Comparison of ENCODE assay signal across 8 cellular contexts in genomic region chr3:4351164-4351855, GRCh38.
DNase-seq lines count a peak whose midpoint lies in the region; ATAC-seq and FAIRE-seq lines count a peak whose summit lies in the region.

No MANE protein-coding gene starts in this region.

- ATAC-seq in GM21576 (IDR thresholded peaks at IDR 0.05; ENCODE audit: unreplicated experiment), result peak; percentile 34

- no peak for FAIRE-seq in RCC 7860 (lab: Jason Lieb, UNC)

- H3K9ac ChIP-seq in rectal smooth muscle tissue (ENCODE audit: low read length), result no peak overlapping the region

- peaks cover 5% of the 10 kb centered on the region for H3K4me1 ChIP-seq in rectal smooth muscle tissue (ENCODE audit: control insufficient read depth, insufficient read depth, low read length)

- H3K4me3 ChIP-seq in rectal smooth muscle tissue (ENCODE audit: low read length), result peak overlapping the region; percentile 37

- DNase-seq in Ammon's horn (ENCODE audit: low spot score) (peak; percentile 16), RCC 7860 (ENCODE audit: low spot score) (peak; percentile 41), caudate nucleus (lab: John Stamatoyannopoulos, UW) (peak in 1 of 61 donors; percentile 2), amniotic stem cell (lab: John Stamatoyannopoulos, UW) (no peak), NCI-H2029 treated with DMSO at 0.1 percent for 48 hours (lab: John Stamatoyannopoulos, UW) (no peak), NCI-H2196 treated with DMSO at 0.1 percent for 48 hours (lab: John Stamatoyannopoulos, UW; ENCODE audit: unreplicated experiment) (no peak)

- H3K36me3 ChIP-seq in rectal smooth muscle tissue (ENCODE audit: control insufficient read depth, insufficient read depth, low read length), result no peaks in the 10 kb centered on the region

- H3K27me3 ChIP-seq in rectal smooth muscle tissue (ENCODE audit: control insufficient read depth, insufficient read depth, low read length), result no peaks in the 10 kb centered on the region

- peak overlapping the region; percentile 13 for H3K27ac ChIP-seq in caudate nucleus (ENCODE audit: low read depth, low read length)
- H3K27ac ChIP-seq in rectal smooth muscle tissue (ENCODE audit: low read depth, low read length), result no peak overlapping the region

Comparison
In these comparisons a context has a peak if more than half of its experiments do, and no peak if none do; other contexts are left out.
1. DNase-seq: peak in Ammon's horn (single experiment) and RCC 7860 (single experiment); none in amniotic stem cell (single experiment), NCI-H2029 treated with DMSO at 0.1 percent for 48 hours (single experiment) and NCI-H2196 treated with DMSO at 0.1 percent for 48 hours (single experiment).